In genomic region chr15:55286442-55287189, GRCh38 we compare ENCODE assay signal across 8 cellular contexts. TPM values are rescaled to one million over a fixed set of nuclear protein-coding genes. Genes with fewer than 3 reads are reported as not detected.
A peak's percentile ranks its signal among the peaks of the same experiment; 100 is the strongest.
DNase-seq lines count a peak whose midpoint lies in the region; ATAC-seq and TF ChIP-seq lines count a peak whose summit lies in the region.
"Not testable (repeated sequence)": the region's sequence is repeated elsewhere in the genome, so short reads cannot be mapped to it uniquely, and the experiment has no call there.

No MANE protein-coding gene starts in this region.

- H3K79me2 ChIP-seq in Loucy (ENCODE audit: insufficient read depth, low read length): peaks cover 87% of the 10 kb centered on the region

- peaks cover 17 to 38% of the 10 kb centered on the region in 2 donors for H3K36me3 Mint-ChIP-seq in CD14-positive monocyte
- peaks cover 56% of the 10 kb centered on the region for H3K36me3 Mint-ChIP-seq in activated CD4-positive, alpha-beta T cell treated with anti-CD3 and anti-CD28 coated beads for 36 hours (ENCODE audit: low read depth)
- H3K36me3 Mint-ChIP-seq in activated T-cell treated with anti-CD3 and anti-CD28 coated beads, Interleukin-2, amount 50 U/mL, for 4 hours (ENCODE audit: insufficient read depth): peaks cover 28% of the 10 kb centered on the region
- peaks cover 58% of the 10 kb centered on the region for H3K36me3 Mint-ChIP-seq in activated naive CD8-positive, alpha-beta T cell treated with anti-CD3 and anti-CD28 coated beads for 36 hours
- peaks cover 41% of the 10 kb centered on the region for H3K36me3 Mint-ChIP-seq in effector memory CD8-positive, alpha-beta T cell (ENCODE audit: insufficient read depth)
- not testable (repeated sequence) for H3K36me3 Mint-ChIP-seq in natural killer cell, type B pancreatic cell

- TF ChIP-seq CTCF in CD14-positive monocyte (IDR thresholded peaks at IDR 0.05); Loucy (conservative IDR thresholded peaks at IDR 0.05; ENCODE audit: low read length); natural killer cell (IDR thresholded peaks at IDR 0.05); type B pancreatic cell (conservative IDR thresholded peaks at IDR 0.05): not testable (repeated sequence)

- not testable (repeated sequence) for H3F3A ChIP-seq in Loucy (ENCODE audit: low read depth)

- H3K9ac ChIP-seq in Loucy (ENCODE audit: low read depth, low read length, poor library complexity, severe bottlenecking): peak overlapping the region; percentile 69

- not testable (repeated sequence) for H3K36me3 ChIP-seq in Loucy (ENCODE audit: insufficient read depth, low read length)

- H3K4me3 ChIP-seq in Loucy (ENCODE audit: low read length, poor library complexity, severe bottlenecking): peak overlapping the region; percentile 93

- H3K27ac Mint-ChIP-seq in CD14-positive monocyte: peak overlapping the region; percentile 69 to 99 (median 84)
- peak overlapping the region; percentile 64 for H3K27ac Mint-ChIP-seq in activated CD4-positive, alpha-beta T cell treated with anti-CD3 and anti-CD28 coated beads for 36 hours
- peak overlapping the region; percentile 50 for H3K27ac Mint-ChIP-seq in activated naive CD8-positive, alpha-beta T cell treated with anti-CD3 and anti-CD28 coated beads for 36 hours
- H3K27ac Mint-ChIP-seq in effector memory CD8-positive, alpha-beta T cell: peak overlapping the region; percentile 93 to 98
- peak overlapping the region; percentile 93 to 99 for H3K27ac Mint-ChIP-seq in natural killer cell
- H3K27ac Mint-ChIP-seq in type B pancreatic cell: not testable (repeated sequence)

- peaks cover 57% of the 10 kb centered on the region for H3K4me1 ChIP-seq in Loucy (ENCODE audit: insufficient read depth, low read length, poor library complexity, severe bottlenecking)

- CTCF ChIA-PET in activated CD4-positive, alpha-beta T cell treated with anti-CD3 and anti-CD28 coated beads for 36 hours (lab: Charles Lee): not testable (repeated sequence)

- H3K27me3 Mint-ChIP-seq in CD14-positive monocyte (ENCODE audit: low read depth in 3 of 3); activated CD4-positive, alpha-beta T cell treated with anti-CD3 and anti-CD28 coated beads for 36 hours; activated T-cell treated with anti-CD3 and anti-CD28 coated beads, Interleukin-2, amount 50 U/mL, for 4 hours (ENCODE audit: low read depth); activated naive CD8-positive, alpha-beta T cell treated with anti-CD3 and anti-CD28 coated beads for 36 hours; effector memory CD8-positive, alpha-beta T cell; natural killer cell (ENCODE audit: low read depth in 2 of 2); type B pancreatic cell: not testable (repeated sequence)

- H3K4me1 Mint-ChIP-seq in CD14-positive monocyte (peaks cover 75% of the 10 kb centered on the region), natural killer cell (peaks cover 79% of the 10 kb centered on the region in 2 donors)
- H3K4me1 Mint-ChIP-seq in activated CD4-positive, alpha-beta T cell treated with anti-CD3 and anti-CD28 coated beads for 36 hours: peaks cover 70% of the 10 kb centered on the region
- peaks cover 72% of the 10 kb centered on the region for H3K4me1 Mint-ChIP-seq in activated T-cell treated with anti-CD3 and anti-CD28 coated beads, Interleukin-2, amount 50 U/mL, for 4 hours (ENCODE audit: low read depth)
- peaks cover 66% of the 10 kb centered on the region for H3K4me1 Mint-ChIP-seq in activated naive CD8-positive, alpha-beta T cell treated with anti-CD3 and anti-CD28 coated beads for 36 hours
- H3K4me1 Mint-ChIP-seq in effector memory CD8-positive, alpha-beta T cell (ENCODE audit: low read depth in 2 of 2): peaks cover 55 to 77% of the 10 kb centered on the region in 2 donors
- not testable (repeated sequence) for H3K4me1 Mint-ChIP-seq in type B pancreatic cell (ENCODE audit: unreplicated experiment)

- peak overlapping the region; percentile 85 for H3K4me2 ChIP-seq in Loucy (ENCODE audit: low read depth, low read length, poor library complexity, severe bottlenecking)

- not testable (repeated sequence) for H3K9me2 ChIP-seq in Loucy (replicated peaks; ENCODE audit: low read depth, low read length)

- not testable (repeated sequence) for ATAC-seq in activated CD4-positive, alpha-beta T cell treated with anti-CD3 and anti-CD28 coated beads for 36 hours; activated T-cell treated with anti-CD3 and anti-CD28 coated beads, Interleukin-2, amount 50 U/mL, for 4 hours; effector memory CD8-positive, alpha-beta T cell (replicated peaks); natural killer cell

- POLR2A ChIA-PET in activated CD4-positive, alpha-beta T cell treated with anti-CD3 and anti-CD28 coated beads for 36 hours (lab: Charles Lee): not testable (repeated sequence)

- H3K9me3 ChIP-seq in Loucy (ENCODE audit: insufficient read depth, low read depth, low read length): not testable (repeated sequence)

- H4K20me1 ChIP-seq in Loucy (ENCODE audit: insufficient read depth, low read length, poor library complexity, severe bottlenecking): peaks cover 32% of the 10 kb centered on the region

- H2AFZ ChIP-seq in Loucy (ENCODE audit: low read length): not testable (repeated sequence)

- H3K27me3 ChIP-seq in Loucy (ENCODE audit: insufficient read depth, low read length, poor library complexity, severe bottlenecking): not testable (repeated sequence)

- intact Hi-C loops in CD14-positive monocyte (cut with micrococcal nuclease): loop anchor here in 1 of 2 donors (5.0 kb wide), 1 partner anchor 34 kb away; no protein-coding TSS in a partner anchor
- intact Hi-C loops in activated CD4-positive, alpha-beta T cell treated with anti-CD3 and anti-CD28 coated beads for 36 hours (cut with DNase I, micrococcal nuclease): not testable (repeated sequence)
- intact Hi-C loops in natural killer cell (cut with micrococcal nuclease): loop anchor here (1.0 to 10.0 kb wide), 2 partner anchors 39 to 118 kb away; partner anchors contain the start of genes CCPG1 and PIERCE2

- not testable (repeated sequence) for H3K9me3 Mint-ChIP-seq in CD14-positive monocyte; activated CD4-positive, alpha-beta T cell treated with anti-CD3 and anti-CD28 coated beads for 36 hours (ENCODE audit: low read depth); activated T-cell treated with anti-CD3 and anti-CD28 coated beads, Interleukin-2, amount 50 U/mL, for 4 hours; activated naive CD8-positive, alpha-beta T cell treated with anti-CD3 and anti-CD28 coated beads for 36 hours; effector memory CD8-positive, alpha-beta T cell; natural killer cell; type B pancreatic cell

- not testable (repeated sequence) for DNase-seq in CD14-positive monocyte (ENCODE audit: low spot score); activated CD4-positive, alpha-beta T cell treated with anti-CD3 and anti-CD28 coated beads for 36 hours; activated T-cell treated with anti-CD3 and anti-CD28 coated beads, Interleukin-2, amount 50 U/mL, for 4 hours; activated naive CD8-positive, alpha-beta T cell treated with anti-CD3 and anti-CD28 coated beads for 36 hours; effector memory CD8-positive, alpha-beta T cell; natural killer cell; type B pancreatic cell (ENCODE audit: extremely low spot score, unreplicated experiment)

- peak overlapping the region; percentile 37 to 96 for H3K4me3 Mint-ChIP-seq in CD14-positive monocyte
- H3K4me3 Mint-ChIP-seq in activated CD4-positive, alpha-beta T cell treated with anti-CD3 and anti-CD28 coated beads for 36 hours: peak overlapping the region; percentile 89
- peak overlapping the region; percentile 96 for H3K4me3 Mint-ChIP-seq in activated T-cell treated with anti-CD3 and anti-CD28 coated beads, Interleukin-2, amount 50 U/mL, for 4 hours
- peak overlapping the region; percentile 93 for H3K4me3 Mint-ChIP-seq in activated naive CD8-positive, alpha-beta T cell treated with anti-CD3 and anti-CD28 coated beads for 36 hours
- H3K4me3 Mint-ChIP-seq in effector memory CD8-positive, alpha-beta T cell: peak overlapping the region; percentile 96
- H3K4me3 Mint-ChIP-seq in natural killer cell: peak overlapping the region; percentile 92
- peak overlapping the region; percentile 51 for H3K4me3 Mint-ChIP-seq in type B pancreatic cell

RNA-seq across cellular contexts. Expression of gene RAB27A, which starts 3.0 kb away (rescaled TPM):
- polyA plus RNA-seq in CD14-positive monocyte: 100 to 1,000 TPM; 135 to 159 TPM
- 100 to 1,000 TPM; 111 to 129 TPM for total RNA-seq in activated CD4-positive, alpha-beta T cell treated with anti-CD3 and anti-CD28 coated beads for 36 hours
- total RNA-seq in activated T-cell treated with anti-CD3 and anti-CD28 coated beads, Interleukin-2, amount 50 U/mL, for 4 hours: 100 to 1,000 TPM in 2 of 3 donors, 10 to 100 TPM in 1; 95.3 to 144 (median 108) TPM
- 10 to 100 TPM; 82.2 to 91.0 TPM for total RNA-seq in activated naive CD8-positive, alpha-beta T cell treated with anti-CD3 and anti-CD28 coated beads for 36 hours
- total RNA-seq in natural killer cell (100 to 1,000 TPM in 1 of 3 donors, 10 to 100 TPM in 2; 90.0 to 111 (median 98.1) TPM), type B pancreatic cell (ENCODE audit: low replicate concordance) (13.4 and 14.5 TPM in 2 replicates)

RNA-seq across cellular contexts. Expression of gene PIGBOS1, which starts 32.3 kb away (rescaled TPM):
- 10 to 100 TPM; 67.3 to 69.7 TPM for polyA plus RNA-seq in CD14-positive monocyte
- 10 to 100 TPM in 1 of 2 experiments, 1 to 10 TPM in 1; 8.8 to 11.0 TPM for total RNA-seq in activated CD4-positive, alpha-beta T cell treated with anti-CD3 and anti-CD28 coated beads for 36 hours
- total RNA-seq in activated T-cell treated with anti-CD3 and anti-CD28 coated beads, Interleukin-2, amount 50 U/mL, for 4 hours: 10 to 100 TPM; 10.3 to 13.0 (median 10.8) TPM
- total RNA-seq in activated naive CD8-positive, alpha-beta T cell treated with anti-CD3 and anti-CD28 coated beads for 36 hours: 10 to 100 TPM; 13.6 to 14.4 TPM
- total RNA-seq in natural killer cell (10 to 100 TPM in 1 of 3 donors, 1 to 10 TPM in 2; 7.7 to 10.9 (median 9.3) TPM), type B pancreatic cell (ENCODE audit: low replicate concordance) (10.2 and 11.2 TPM in 2 replicates)

RNA-seq across cellular contexts. Expression of gene PIGB, which starts 32.4 kb away (rescaled TPM):
- polyA plus RNA-seq in CD14-positive monocyte: 10 to 100 TPM; 15.3 to 16.8 TPM
- 10 to 100 TPM; 19.8 to 21.1 TPM for total RNA-seq in activated CD4-positive, alpha-beta T cell treated with anti-CD3 and anti-CD28 coated beads for 36 hours
- total RNA-seq in activated T-cell treated with anti-CD3 and anti-CD28 coated beads, Interleukin-2, amount 50 U/mL, for 4 hours: 10 to 100 TPM; 12.2 to 14.2 (median 13.0) TPM
- 10 to 100 TPM; 16.9 to 20.3 TPM for total RNA-seq in activated naive CD8-positive, alpha-beta T cell treated with anti-CD3 and anti-CD28 coated beads for 36 hours
- 10 to 100 TPM; 24.9 to 33.5 (median 26.1) TPM for total RNA-seq in natural killer cell
- total RNA-seq in type B pancreatic cell (ENCODE audit: low replicate concordance): 8.4 and 10.2 TPM in 2 replicates
